In genomic region chrX:111719426-111720210, GRCh38 we compare ENCODE assay signal across 11 cellular contexts. TPM values are rescaled to one million over a fixed set of nuclear protein-coding genes. Genes with fewer than 3 reads are reported as not detected.
DNase-seq lines count a peak whose midpoint lies in the region; ATAC-seq and TF ChIP-seq lines count a peak whose summit lies in the region.
"Had no signal": no experiment of that assay in that cellular context is flagged by ENCODE, and none has a peak within 500 bp of the region (broad histone marks: within the 10 kb centered on the region; RNA-seq: fewer than 3 reads in every experiment).

No MANE protein-coding gene starts in this region.

- POLR2A ChIA-PET in SK-N-SH (lab: Yijun Ruan, JAX), result no interaction called here
- POLR2A ChIA-PET in PC-3 (lab: Charles Lee; ENCODE audit: unreplicated experiment), result no interaction called here
- POLR2A ChIA-PET in HEK293T (lab: Yijun Ruan, JAX), result no interaction called here

- H2AFZ ChIP-seq in SK-N-SH (ENCODE audit: low read depth) (no peak overlapping the region), PC-3 (ENCODE audit: low read length) (no peak overlapping the region), fibroblast of lung (ENCODE audit: low read length) (no peak overlapping the region), smooth muscle cell (ENCODE audit: low read depth) (no peak overlapping the region)

- intact Hi-C loops in PC-3 (cut with micrococcal nuclease), result no loop called here

- BruUV-seq in PC-3 (replicated peaks; lab: Mats Ljungman, UMichigan), result no TSS peak

- no peak overlapping the region for H3K4me3 ChIP-seq in SK-N-SH (ENCODE audit: low read depth in 2 of 2, low read length in 1 of 2)
- no peak overlapping the region for H3K4me3 ChIP-seq in PC-3 (ENCODE audit: low read length)
- H3K4me3 ChIP-seq in fibroblast of lung (replicated peaks in 1 of 4; ENCODE audit: control extremely low read depth in 1 of 4, insufficient read depth in 1 of 4, low read depth in 3 of 4, low read length in 4 of 4), result no peak overlapping the region
- no peak overlapping the region for H3K4me3 ChIP-seq in smooth muscle cell
- H3K4me3 ChIP-seq: skin epidermis had no signal

- ATAC-seq in SK-N-SH treated with all-trans-retinoic acid at 6 μM for 48 hours, result no peak
- ATAC-seq in PC-3, result no peak; the same call in 1 of the 2 replicates
- no peak for ATAC-seq in GM18870 (IDR thresholded peaks at IDR 0.05; ENCODE audit: unreplicated experiment)

- no peaks in the 10 kb centered on the region for H3K9me2 ChIP-seq in SK-N-SH
- no peaks in the 10 kb centered on the region for H3K9me2 ChIP-seq in PC-3 (replicated peaks; ENCODE audit: low read length)

- peaks cover 27 to 37% of the 10 kb centered on the region in 2 experiments for H3K36me3 ChIP-seq in SK-N-SH (replicated peaks in 1 of 2; ENCODE audit: control insufficient read depth in 1 of 2, insufficient read depth in 2 of 2, low read length in 1 of 2)
- no peaks in the 10 kb centered on the region; the same call in 1 of the 2 replicates for H3K36me3 ChIP-seq in PC-3 (ENCODE audit: low read depth, low read length)
- H3K36me3 ChIP-seq in fibroblast of lung (ENCODE audit: control insufficient read depth, insufficient read depth, low read length), result no peaks in the 10 kb centered on the region
- H3K36me3 ChIP-seq in smooth muscle cell (ENCODE audit: low read depth), result no peaks in the 10 kb centered on the region

- peak; percentile 58 for TF ChIP-seq CTCF in SK-N-SH (IDR thresholded peaks at IDR 0.05)
- peak; percentile 51 for TF ChIP-seq CTCF in PC-3 (conservative IDR thresholded peaks at IDR 0.05; ENCODE audit: low read depth, low read length)
- TF ChIP-seq CTCF in fibroblast of lung (conservative IDR thresholded peaks at IDR 0.05 in 1 of 2, IDR thresholded peaks at IDR 0.05 in 1 of 2; ENCODE audit: low read depth in 1 of 2, low read length in 2 of 2), result no peak
- peak; percentile 43 for TF ChIP-seq CTCF in smooth muscle cell (IDR thresholded peaks at IDR 0.05; ENCODE audit: borderline replicate concordance, insufficient read depth, poor library complexity, severe bottlenecking)

- H3K27ac ChIP-seq in SK-N-SH (ENCODE audit: low read depth in 2 of 2, low read length in 1 of 2) (no peak overlapping the region), PC-3 (ENCODE audit: low read length) (no peak overlapping the region), fibroblast of lung (ENCODE audit: insufficient read depth, low read length) (no peak overlapping the region), smooth muscle cell (ENCODE audit: low read depth) (peak overlapping the region; percentile 20)
- H3K27ac ChIP-seq: skin epidermis had no signal

- CTCF ChIA-PET in SK-N-SH (lab: Yijun Ruan, JAX), result interaction anchor here (0.5 to 1.6 kb wide), 12 partner anchors 8 to 923 kb away, joined by 3 to 8 read pairs (median 3); no protein-coding TSS in a partner anchor
- CTCF ChIA-PET in PC-3 (lab: Charles Lee), result no interaction called here
- CTCF ChIA-PET in HEK293T (lab: Yijun Ruan, JAX), result interaction anchor here (0.6 to 1.3 kb wide), 2 partner anchors 10 to 1484 kb away, joined by 3 to 7 read pairs; no protein-coding TSS in a partner anchor

- H3K4me2 ChIP-seq in SK-N-SH (no peak overlapping the region), PC-3 (ENCODE audit: low read length) (no peak overlapping the region), fibroblast of lung (ENCODE audit: extremely low read depth, insufficient read depth, low read length) (no peak overlapping the region), smooth muscle cell (no peak overlapping the region)

- H3K9me3 ChIP-seq in SK-N-SH (no peaks in the 10 kb centered on the region), PC-3 (ENCODE audit: low read length) (no peaks in the 10 kb centered on the region), fibroblast of lung (ENCODE audit: control insufficient read depth, insufficient read depth, low read depth, low read length) (no peaks in the 10 kb centered on the region), smooth muscle cell (replicated peaks; ENCODE audit: low read depth) (no peaks in the 10 kb centered on the region)

- H4K20me1 ChIP-seq in SK-N-SH (ENCODE audit: insufficient read depth) (no peaks in the 10 kb centered on the region), PC-3 (ENCODE audit: low read length) (no peaks in the 10 kb centered on the region), fibroblast of lung (ENCODE audit: control insufficient read depth, extremely low read depth, insufficient read depth, low read length) (no peaks in the 10 kb centered on the region), smooth muscle cell (ENCODE audit: low read depth) (no peaks in the 10 kb centered on the region)

- H3K27me3 ChIP-seq in SK-N-SH (ENCODE audit: insufficient read depth) (no peaks in the 10 kb centered on the region), PC-3 (ENCODE audit: low read length) (no peaks in the 10 kb centered on the region), fibroblast of lung (ENCODE audit: control insufficient read depth, insufficient read depth, low read length) (no peaks in the 10 kb centered on the region), smooth muscle cell (ENCODE audit: low read depth) (no peaks in the 10 kb centered on the region)

- no peak for TF ChIP-seq EP300 in SK-N-SH (IDR thresholded peaks at IDR 0.05; ENCODE audit: borderline replicate concordance in 1 of 2, low read depth in 1 of 2, low read length in 1 of 2)

- H3K9ac ChIP-seq in SK-N-SH (no peak overlapping the region), PC-3 (ENCODE audit: low read length) (no peak overlapping the region), fibroblast of lung (ENCODE audit: insufficient read depth, low read length) (no peak overlapping the region), smooth muscle cell (ENCODE audit: low read depth) (no peak overlapping the region)

- TF ChIP-seq RAD21 in SK-N-SH (IDR thresholded peaks at IDR 0.05; ENCODE audit: low read length), result peak; percentile 40

- H3K4me1 ChIP-seq in SK-N-SH (ENCODE audit: control insufficient read depth in 1 of 2, insufficient read depth in 2 of 2, low read depth in 1 of 2, low read length in 1 of 2) (no peaks in the 10 kb centered on the region), PC-3 (ENCODE audit: insufficient read depth, low read length) (no peaks in the 10 kb centered on the region), fibroblast of lung (ENCODE audit: control insufficient read depth, extremely low read depth, insufficient read depth, low read length) (no peaks in the 10 kb centered on the region), smooth muscle cell (ENCODE audit: low read depth) (no peaks in the 10 kb centered on the region)

- WGBS in SK-N-SH (ENCODE audit: low lambda C conversion rate), result 66% methylated on average over 5 of the region's 5 CpGs
- 64% methylated on average over 5 of the region's 5 CpGs for WGBS in smooth muscle cell (ENCODE audit: low lambda C conversion rate)

- DNase-seq in SK-N-SH (peak; percentile 2), PC-3 (peak; percentile 12), fibroblast of lung (ENCODE audit: low read depth in 2 of 2) (peak; percentile 6 to 48), smooth muscle cell (lab: John Stamatoyannopoulos, UW; ENCODE audit: unreplicated experiment) (no peak), HEK293T (ENCODE audit: extremely low spot score) (no peak)
- no peak for DNase-seq in effector CD4-positive, alpha-beta T cell
- DNase-seq: activated naive CD4-positive, alpha-beta T cell treated with anti-CD3 and anti-CD28 coated beads, Interleukin-2, amount 50 U/mL, for 16 hours; DMS153 had no signal

- H3F3A ChIP-seq in SK-N-SH (replicated peaks; ENCODE audit: insufficient read depth) (no peaks in the 10 kb centered on the region), PC-3 (ENCODE audit: low read length, unreplicated experiment) (no peaks in the 10 kb centered on the region), smooth muscle cell (ENCODE audit: low read depth) (no peaks in the 10 kb centered on the region)

- H3K79me2 ChIP-seq in SK-N-SH (ENCODE audit: insufficient read depth) (no peaks in the 10 kb centered on the region), PC-3 (ENCODE audit: low read length) (no peaks in the 10 kb centered on the region), fibroblast of lung (ENCODE audit: control insufficient read depth, insufficient read depth, low read length) (no peaks in the 10 kb centered on the region), smooth muscle cell (ENCODE audit: low read depth) (no peaks in the 10 kb centered on the region)

TF ChIP-seq in SK-N-SH, 30 proteins besides CTCF, POLR2A, EP300 and RAD21 (continues in another document):
- TF ChIP-seq FOXM1 (IDR thresholded peaks at IDR 0.05; ENCODE audit: low read depth), result no peak
- no peak for TF ChIP-seq RCOR1 (IDR thresholded peaks at IDR 0.05; ENCODE audit: low read length)
- TF ChIP-seq FOSL2 (IDR thresholded peaks at IDR 0.05; ENCODE audit: borderline replicate concordance, low read depth), result no peak
- no peak for TF ChIP-seq JUND (IDR thresholded peaks at IDR 0.05)

TF ChIP-seq in SK-N-SH treated with all-trans-retinoic acid at 6 μM for 48 hours, 23 proteins besides CTCF, POLR2A, EP300 and RAD21:
- no peak for TF ChIP-seq ZNF8 (CRISPR knock-in tag; IDR thresholded peaks at IDR 0.05)
- no peak for TF ChIP-seq ZFP3 (CRISPR knock-in tag; IDR thresholded peaks at IDR 0.05)
- no peak for TF ChIP-seq SNAI2 (CRISPR knock-in tag; IDR thresholded peaks at IDR 0.05)

TF ChIP-seq in HEK293T, 16 proteins besides CTCF, POLR2A, EP300 and RAD21:
- TF ChIP-seq FOXM1 (IDR thresholded peaks at IDR 0.05; ENCODE audit: borderline replicate concordance) (no peak), LEF1 (IDR thresholded peaks at IDR 0.05; ENCODE audit: borderline replicate concordance) (no peak)
TF ChIP-seq in HEK293T: peak in this region for 0.

RNA-seq across cellular contexts. Expression of gene ALG13, which starts 38.6 kb away (rescaled TPM):
- polyA plus RNA-seq in SK-N-SH (2012; rRNA removed), result 76.7 and 89.7 TPM in 2 replicates
- polyA plus RNA-seq in SK-N-SH (2012; cell fraction: cytosol; rRNA removed), result 73.0 and 102 TPM in 2 replicates
- 268 and 303 TPM in 2 replicates for polyA plus RNA-seq in SK-N-SH (2012; cell fraction: nucleus; rRNA removed)
- total RNA-seq in PC-3 (2014; rRNA removed), result 79.0 and 101 TPM in 2 replicates
- 38.0 and 56.1 TPM in 2 replicates for total RNA-seq in fibroblast of lung
- polyA plus RNA-seq in fibroblast of lung, result 55.2 and 67.3 TPM in 2 replicates
- polyA plus RNA-seq in fibroblast of lung (2012), result 24.2 and 24.3 TPM in 2 replicates
- polyA minus RNA-seq in fibroblast of lung (ENCODE audit: low replicate concordance), result 41.1 and 51.7 TPM in 2 replicates
- 77.6 and 141 TPM in 2 replicates for total RNA-seq in smooth muscle cell
- 47.2 and 60.4 TPM in 2 replicates for polyA plus RNA-seq in smooth muscle cell

Comparison
In these comparisons a context has a peak if more than half of its experiments do, and no peak if none do; other contexts are left out.
1. DNase-seq: peak in SK-N-SH (single experiment), PC-3 (single experiment) and fibroblast of lung (2 of 2); none in smooth muscle cell (single experiment), HEK293T (single experiment) and effector CD4-positive, alpha-beta T cell (single experiment).
2. CTCF ChIP-seq: peak in SK-N-SH (single experiment), PC-3 (single experiment) and smooth muscle cell (single experiment); none in fibroblast of lung (0 of 2).